8 cellular contexts compared by ENCODE assay signal in genomic region chr19:56314018-56314583, GRCh38. TPM values are rescaled to one million over a fixed set of nuclear protein-coding genes. Genes with fewer than 3 reads are reported as not detected.
A peak's percentile ranks its signal among the peaks of the same experiment; 100 is the strongest.
DNase-seq lines count a peak whose midpoint lies in the region; ATAC-seq and TF ChIP-seq lines count a peak whose summit lies in the region.

No MANE protein-coding gene starts in this region.

- H3K4me3 Mint-ChIP-seq in mesothelial cell of epicardium = peak overlapping the region; percentile 93

- no peaks in the 10 kb centered on the region for H3K27me3 Mint-ChIP-seq in mesothelial cell of epicardium (ENCODE audit: low read depth)

- peaks cover 7% of the 10 kb centered on the region for H3K36me3 Mint-ChIP-seq in mesothelial cell of epicardium

- H3K4me3 ChIP-seq in choroid plexus epithelial cell (ENCODE audit: low read depth, low read length) = peak overlapping the region; percentile 65

- ATAC-seq in GM19468 (IDR thresholded peaks at IDR 0.05; ENCODE audit: extremely low read depth, unreplicated experiment) = peak; percentile 1
- ATAC-seq in GM18858 (IDR thresholded peaks at IDR 0.05; ENCODE audit: unreplicated experiment) = no peak

- peaks cover 17% of the 10 kb centered on the region for H3K4me1 Mint-ChIP-seq in mesothelial cell of epicardium

- DNase-seq in AG08395 (ENCODE audit: low spot score) = peak; percentile 19
- DNase-seq in NCI-H526 treated with DMSO at 0.1 percent for 48 hours (lab: John Stamatoyannopoulos, UW) = peak; percentile 70
- peak; percentile 47 for DNase-seq in choroid plexus epithelial cell (ENCODE audit: low read depth)
- DNase-seq in mesothelial cell of epicardium (ENCODE audit: low spot score in 2 of 2, unreplicated experiment in 2 of 2) = peak in 1 of 2 experiments; percentile 39
- no peak for DNase-seq in cerebellar cortex (ENCODE audit: low spot score)
- DNase-seq in NCI-H226 = no peak

- TF ChIP-seq CTCF in choroid plexus epithelial cell (conservative IDR thresholded peaks at IDR 0.05; ENCODE audit: low read depth, low read length) (no peak), mesothelial cell of epicardium (IDR thresholded peaks at IDR 0.05; ENCODE audit: unreplicated experiment) (no peak)

- H3K9me3 Mint-ChIP-seq in mesothelial cell of epicardium = no peaks in the 10 kb centered on the region

- peak overlapping the region; percentile 99 for H3K27ac Mint-ChIP-seq in mesothelial cell of epicardium

RNA-seq across cellular contexts. Expression of gene ZSCAN5A, which starts 0.5 kb away (rescaled TPM):
- 14.8 to 18.8 TPM (median 15.3 TPM) in 3 replicates for total RNA-seq in mesothelial cell of epicardium

RNA-seq across cellular contexts. Expression of gene EDDM13, which starts 41.6 kb away (rescaled TPM):
- total RNA-seq in mesothelial cell of epicardium = not detected in 3 replicates

Comparison
In these comparisons a context has a peak if more than half of its experiments do, and no peak if none do; other contexts are left out.
1. DNase-seq: peak in AG08395 (single experiment), NCI-H526 treated with DMSO at 0.1 percent for 48 hours (single experiment) and choroid plexus epithelial cell (single experiment); none in cerebellar cortex (single experiment) and NCI-H226 (single experiment).